ENCODE assay signal across 13 cellular contexts in genomic region chr6:100347901-100348550, GRCh38.
A peak's percentile ranks its signal among the peaks of the same experiment; 100 is the strongest.
DNase-seq lines count a peak whose midpoint lies in the region; ATAC-seq and TF ChIP-seq lines count a peak whose summit lies in the region.
"Had no signal": no experiment of that assay in that cellular context is flagged by ENCODE, and none has a peak within 500 bp of the region (broad histone marks: within the 10 kb centered on the region; RNA-seq: fewer than 3 reads in every experiment).

No MANE protein-coding gene starts in this region.

- no peak overlapping the region for H3K9ac ChIP-seq in MM.1S (ENCODE audit: low read length)

- no peaks in the 10 kb centered on the region for H3K9me2 ChIP-seq in MM.1S (replicated peaks; ENCODE audit: insufficient read depth, low read length)

- no peak overlapping the region for H3K4me2 ChIP-seq in MM.1S (ENCODE audit: low read depth, low read length)

- no peaks in the 10 kb centered on the region for H3K36me3 ChIP-seq in MM.1S (replicated peaks; ENCODE audit: insufficient read depth, low read length)
- H3K36me3 ChIP-seq: breast epithelium had no signal

- no peaks in the 10 kb centered on the region for H3F3A ChIP-seq in MM.1S (ENCODE audit: insufficient read depth, low read length)

- in situ Hi-C loops in G401 (cut with HindIII; ENCODE audit: low sequenced_read_pairs), result no loop called here

- H4K20me1 ChIP-seq in MM.1S (ENCODE audit: insufficient read depth, low read length), result no peaks in the 10 kb centered on the region

- H3K27ac ChIP-seq in MM.1S (ENCODE audit: low read length), result no peak overlapping the region
- H3K27ac ChIP-seq: breast epithelium, testis had no signal

- TF ChIP-seq CTCF in MM.1S (IDR thresholded peaks at IDR 0.05; ENCODE audit: low read length), result no peak
- no peak for TF ChIP-seq CTCF in epithelial cell of esophagus (IDR thresholded peaks at IDR 0.05; ENCODE audit: insufficient read depth, low read depth, low read length, missing control alignments)

- peak; percentile 59 for ATAC-seq in GM21367 (IDR thresholded peaks at IDR 0.05; ENCODE audit: unreplicated experiment)
- no peak for ATAC-seq in HG03108 (IDR thresholded peaks at IDR 0.05; ENCODE audit: unreplicated experiment)

- H3K4me1 ChIP-seq in MM.1S (ENCODE audit: low read length), result no peaks in the 10 kb centered on the region
- H3K4me1 ChIP-seq: breast epithelium, testis had no signal

- H3K4me3 ChIP-seq in MM.1S (ENCODE audit: low read length) (no peak overlapping the region), epithelial cell of esophagus (ENCODE audit: low read length) (no peak overlapping the region)
- H3K4me3 ChIP-seq: breast epithelium, testis had no signal

- H3K9me3 ChIP-seq in MM.1S (replicated peaks; ENCODE audit: insufficient read depth, low read length), result no peaks in the 10 kb centered on the region
- H3K9me3 ChIP-seq: breast epithelium, testis had no signal

- no peaks in the 10 kb centered on the region for H3K27me3 ChIP-seq in MM.1S (replicated peaks; ENCODE audit: insufficient read depth, low read length)
- H3K27me3 ChIP-seq: breast epithelium, testis had no signal

- DNase-seq in AG20443 (ENCODE audit: low spot score) (peak; percentile 47), MM.1S (peak; percentile 53), epithelial cell of esophagus (ENCODE audit: low read depth) (peak; percentile 22), NCI-H2171 treated with DMSO at 0.1 percent for 48 hours (lab: John Stamatoyannopoulos, UW) (no peak), CD1c-positive myeloid dendritic cell (ENCODE audit: extremely low spot score) (no peak), G401 (ENCODE audit: low spot score) (no peak)
- DNase-seq: CD4-positive, CD25-positive, alpha-beta regulatory T cell; NCI-H146; stimulated activated CD4-positive, alpha-beta T cell treated with anti-CD3 and anti-CD28 coated beads, Interleukin-2, amount 100 ng/mL, for 48 hours; testis had no signal

- no peak overlapping the region for H2AFZ ChIP-seq in MM.1S (ENCODE audit: low read length)

- H3K79me2 ChIP-seq in MM.1S (ENCODE audit: low read length), result no peaks in the 10 kb centered on the region

Comparison
In these comparisons a context has a peak if more than half of its experiments do, and no peak if none do; other contexts are left out.
1. DNase-seq: peak in AG20443 (single experiment), MM.1S (single experiment) and epithelial cell of esophagus (single experiment); none in NCI-H2171 treated with DMSO at 0.1 percent for 48 hours (single experiment), CD1c-positive myeloid dendritic cell (single experiment) and G401 (single experiment).